9 cellular contexts compared by ENCODE assay signal in genomic region chr12:14257303-14257733, GRCh38.
DNase-seq lines count a peak whose midpoint lies in the region; ATAC-seq, FAIRE-seq and TF ChIP-seq lines count a peak whose summit lies in the region.
"Had no signal": no experiment of that assay in that cellular context is flagged by ENCODE, and none has a peak within 500 bp of the region (broad histone marks: within the 10 kb centered on the region; RNA-seq: fewer than 3 reads in every experiment).

No MANE protein-coding gene starts in this region.

- TF ChIP-seq RAD21 in liver (IDR thresholded peaks at IDR 0.05): no peak

- intact Hi-C loops in ascending aorta (cut with DNase I) (loop anchor here (1.0 to 5.0 kb wide), 4 partner anchors 108 to 395 kb away; partner anchors contain the start of gene ATF7IP), testis (cut with DNase I; ENCODE audit: low total_unique reads) (no loop called here)

- no peaks in the 10 kb centered on the region for H3K36me3 ChIP-seq in ascending aorta
- H3K36me3 ChIP-seq in liver (ENCODE audit: control insufficient read depth in 4 of 4, insufficient read depth in 3 of 4, low read depth in 1 of 4, low read length in 3 of 4): no peaks in the 10 kb centered on the region
- no peaks in the 10 kb centered on the region for H3K36me3 ChIP-seq in testis (ENCODE audit: low read depth, missing control alignments)

- peak overlapping the region; percentile 20 to 57 for H3K4me3 ChIP-seq in ascending aorta
- H3K4me3 ChIP-seq in liver (ENCODE audit: low read depth in 1 of 3, low read length in 3 of 3): peak overlapping the region in 1 of 3 donors; percentile 7
- peak overlapping the region in 1 of 2 donors; percentile 24 for H3K4me3 ChIP-seq in testis

- WGBS in liver: 11% methylated on average over 7 of the region's 7 CpGs
- 4 to 8% methylated on average over 7 of the region's 7 CpGs for WGBS in testis, 2 donors

- no peaks in the 10 kb centered on the region for H3K27me3 ChIP-seq in ascending aorta
- no peaks in the 10 kb centered on the region for H3K27me3 ChIP-seq in liver (ENCODE audit: control insufficient read depth in 4 of 4, insufficient read depth in 4 of 4, low read length in 3 of 4)
- H3K27me3 ChIP-seq in testis: no peaks in the 10 kb centered on the region

- no peak for FAIRE-seq in GM12892 (lab: Jason Lieb, UNC)
- FAIRE-seq: A204.1 had no signal

- TF ChIP-seq POLR2A in testis (IDR thresholded peaks at IDR 0.05): no peak
- TF ChIP-seq POLR2A in GM12892 (IDR thresholded peaks at IDR 0.05; ENCODE audit: low read depth, low read length): no peak

- no peak for ATAC-seq in GM18867 (IDR thresholded peaks at IDR 0.05; ENCODE audit: unreplicated experiment)

- peak; percentile 100 for DNase-seq in NCI-H82 treated with DMSO at 0.1 percent for 48 hours (lab: John Stamatoyannopoulos, UW; ENCODE audit: unreplicated experiment)
- no peak for DNase-seq in NCI-H82 (lab: John Stamatoyannopoulos, UW)
- no peak for DNase-seq in ascending aorta (ENCODE audit: low spot score in 2 of 2)
- no peak for DNase-seq in testis
- DNase-seq in T1000 (lab: John Stamatoyannopoulos, UW): no peak
- DNase-seq in GM12892 (ENCODE audit: insufficient read length): no peak

- H3K9me3 ChIP-seq in ascending aorta: no peaks in the 10 kb centered on the region
- no peaks in the 10 kb centered on the region for H3K9me3 ChIP-seq in liver (ENCODE audit: control insufficient read depth in 4 of 4, low read length in 3 of 4)
- H3K9me3 ChIP-seq in testis: no peaks in the 10 kb centered on the region

- H3K4me1 ChIP-seq in ascending aorta (peaks cover 16 to 41% of the 10 kb centered on the region in 2 donors), liver (ENCODE audit: control insufficient read depth in 4 of 4, insufficient read depth in 4 of 4, low read length in 3 of 4) (peaks cover 5 to 30% (median 16%) of the 10 kb centered on the region in 4 donors), testis (peaks cover 54% of the 10 kb centered on the region)

- peak overlapping the region in 1 of 2 donors; percentile 96 for H3K9ac ChIP-seq in liver (ENCODE audit: low read depth in 1 of 2, low read length in 2 of 2)

- TF ChIP-seq CTCF in ascending aorta (IDR thresholded peaks at IDR 0.05): no peak
- no peak for TF ChIP-seq CTCF in liver (IDR thresholded peaks at IDR 0.05; ENCODE audit: low read depth, low read length, missing input control)
- no peak for TF ChIP-seq CTCF in testis (IDR thresholded peaks at IDR 0.05)

- H3K27ac ChIP-seq in ascending aorta (peak overlapping the region; percentile 83 to 87), liver (ENCODE audit: low read depth in 1 of 2, low read length in 2 of 2) (peak overlapping the region; percentile 82), testis (peak overlapping the region; percentile 89 to 96)

TF ChIP-seq in liver, 16 proteins besides CTCF, POLR2A, EP300 and RAD21:
- no peak for TF ChIP-seq FOXA2 (IDR thresholded peaks at IDR 0.05)
- peak; percentile 75 for TF ChIP-seq REST (IDR thresholded peaks at IDR 0.05)
- no peak for TF ChIP-seq ZBTB33 (IDR thresholded peaks at IDR 0.05)
- no peak for TF ChIP-seq HNF4A (conservative IDR thresholded peaks at IDR 0.05)
- no peak for TF ChIP-seq GABPA (IDR thresholded peaks at IDR 0.05 in 1 of 2, conservative IDR thresholded peaks at IDR 0.05 in 1 of 2)
- no peak for TF ChIP-seq ATF3 (IDR thresholded peaks at IDR 0.05)
